In the genomic region with DNA sequence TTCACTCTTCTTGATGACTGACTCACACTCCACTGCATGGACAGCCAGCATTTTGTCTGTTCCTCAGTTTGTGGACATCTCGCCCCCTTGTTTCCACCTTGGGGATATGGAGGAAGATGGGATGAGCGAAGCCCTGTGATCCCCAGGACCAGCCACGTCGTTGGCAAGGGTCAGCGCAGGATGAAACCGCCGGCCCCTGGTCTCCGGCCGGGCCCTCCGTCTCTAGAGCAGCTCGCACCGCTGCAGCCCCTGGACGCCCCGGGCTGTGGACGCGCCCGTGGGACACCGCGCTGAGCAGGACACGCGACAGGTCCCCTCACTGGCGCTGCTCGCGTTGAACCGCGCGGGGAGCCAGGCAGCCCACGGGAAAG, we compare ENCODE assay signal across 7 cellular contexts. TPM values are rescaled to one million over a fixed set of nuclear protein-coding genes. Genes with fewer than 3 reads are reported as not detected.
DNase-seq lines count a peak whose midpoint lies in the region; ATAC-seq and TF ChIP-seq lines count a peak whose summit lies in the region.

No MANE protein-coding gene starts in this region.

- H3K36me3 Mint-ChIP-seq in neural progenitor cell = peaks cover 5% of the 10 kb centered on the region

- H3K4me3 Mint-ChIP-seq in neural progenitor cell = peak overlapping the region; percentile 85

- H3K79me2 ChIP-seq in neural progenitor cell (ENCODE audit: low read depth) = peaks cover 51% of the 10 kb centered on the region

- no peak overlapping the region for H3K27ac ChIP-seq in neural progenitor cell

- ATAC-seq in GM18861 (IDR thresholded peaks at IDR 0.05; ENCODE audit: unreplicated experiment) (peak; percentile 23), HG02759 (IDR thresholded peaks at IDR 0.05; ENCODE audit: unreplicated experiment) (peak; percentile 28), esophagus mucosa (peak; percentile 24)

- peaks cover 34% of the 10 kb centered on the region for H3K4me1 Mint-ChIP-seq in neural progenitor cell

- TF ChIP-seq CTCF in neural progenitor cell (IDR thresholded peaks at IDR 0.05) = no peak

- H3K27me3 ChIP-seq in neural progenitor cell = no peaks in the 10 kb centered on the region

- peak overlapping the region; percentile 16 for H3K27ac Mint-ChIP-seq in neural progenitor cell

- peak overlapping the region; percentile 89 for H3K4me3 ChIP-seq in neural progenitor cell

- H3K27me3 Mint-ChIP-seq in neural progenitor cell (ENCODE audit: insufficient read depth, low read depth) = no peaks in the 10 kb centered on the region

- peak overlapping the region; percentile 75 for H2AFZ ChIP-seq in neural progenitor cell (replicated peaks)

- peaks cover 40% of the 10 kb centered on the region for H4K20me1 ChIP-seq in neural progenitor cell (ENCODE audit: low read depth)

- H3K9ac ChIP-seq in neural progenitor cell = peak overlapping the region; percentile 61

- H3K9me3 Mint-ChIP-seq in neural progenitor cell = no peaks in the 10 kb centered on the region

- peak overlapping the region; percentile 80 for H3K4me2 ChIP-seq in neural progenitor cell

- no peaks in the 10 kb centered on the region for H3K9me3 ChIP-seq in neural progenitor cell (ENCODE audit: low read depth)

- peaks cover 12% of the 10 kb centered on the region for H3F3A ChIP-seq in neural progenitor cell (ENCODE audit: low read depth)

- H3K4me1 ChIP-seq in neural progenitor cell = peaks cover 9% of the 10 kb centered on the region

- peak; percentile 14 for DNase-seq in RPMI7951 (ENCODE audit: low read depth)
- DNase-seq in neural progenitor cell (ENCODE audit: low spot score) = peak; percentile 47
- DNase-seq in middle frontal gyrus (ENCODE audit: extremely low spot score, low spot score) = no peak
- DNase-seq in effector CD4-positive, alpha-beta T cell = no peak

- no peaks in the 10 kb centered on the region for H3K36me3 ChIP-seq in neural progenitor cell

RNA-seq across cellular contexts. Expression of gene ZC3H18, which starts 0.6 kb away (rescaled TPM):
- total RNA-seq in RPMI7951 (2014; rRNA removed; shearing (Covaris generic)) = 6.4 and 7.9 TPM in 2 replicates
- total RNA-seq in esophagus mucosa (21.9 TPM), neural progenitor cell (ENCODE audit: low replicate concordance) (24.2 and 38.6 TPM in 2 replicates)

Comparison
In these comparisons a context has a peak if more than half of its experiments do, and no peak if none do; other contexts are left out.
1. DNase-seq: peak in RPMI7951 (single experiment) and neural progenitor cell (single experiment); none in middle frontal gyrus (single experiment) and effector CD4-positive, alpha-beta T cell (single experiment).
2. Peak in every context shown above with its lines, with median percentiles within 50 percentile points of each other: ATAC-seq.